1 cellular context compared by ENCODE assay signal in the genomic region with DNA sequence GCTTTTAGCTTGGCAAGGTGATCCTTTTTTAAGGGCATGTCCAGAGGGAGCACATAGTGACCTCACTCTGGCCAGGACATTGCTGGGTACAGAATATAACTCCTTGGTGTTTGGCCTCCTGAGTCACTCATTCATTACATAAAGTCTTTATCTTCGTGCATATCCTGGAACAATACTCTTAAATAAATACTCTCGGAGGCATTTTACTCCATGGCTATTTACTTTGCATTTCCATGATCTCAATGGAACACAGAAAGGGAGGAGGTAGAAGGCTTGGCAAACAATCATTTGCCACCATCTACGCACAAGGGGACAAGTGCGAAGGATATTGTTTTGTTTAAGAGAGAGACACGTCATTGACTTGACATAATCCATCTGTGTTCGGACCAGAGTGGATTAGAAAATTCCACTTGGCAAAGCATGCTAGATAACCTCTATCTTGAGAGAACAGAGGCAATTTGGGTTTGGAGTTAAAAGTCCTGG.
TF ChIP-seq lines count a peak whose summit lies in the region.

No MANE protein-coding gene starts in this region.

TF ChIP-seq in HepG2, 621 proteins besides CTCF, POLR2A, EP300 and RAD21 (continued from another document and continues in another):
- TF ChIP-seq PHB2 (IDR thresholded peaks at IDR 0.05; ENCODE audit: partially characterized antibody) (no peak), HOXA5 (CRISPR knock-in tag; IDR thresholded peaks at IDR 0.05) (no peak), ARNT2 (CRISPR knock-in tag; IDR thresholded peaks at IDR 0.05; ENCODE audit: low read depth) (no peak), DMTF1 (CRISPR knock-in tag; IDR thresholded peaks at IDR 0.05) (no peak), FOXK1 (CRISPR knock-in tag; IDR thresholded peaks at IDR 0.05; ENCODE audit: borderline replicate concordance, low read depth) (no peak), JDP2 (CRISPR knock-in tag; IDR thresholded peaks at IDR 0.05; ENCODE audit: borderline replicate concordance) (no peak), AKAP8 (CRISPR knock-in tag; IDR thresholded peaks at IDR 0.05) (no peak), ZNF570 (CRISPR knock-in tag; IDR thresholded peaks at IDR 0.05; ENCODE audit: borderline replicate concordance) (no peak), NR1H2 (CRISPR knock-in tag; IDR thresholded peaks at IDR 0.05; ENCODE audit: borderline replicate concordance, low read depth) (no peak), DDIT3 (CRISPR knock-in tag; IDR thresholded peaks at IDR 0.05) (no peak), SOX6 (IDR thresholded peaks at IDR 0.05) (no peak), SOX6 (CRISPR knock-in tag; IDR thresholded peaks at IDR 0.05) (peak; percentile 64; the same call in 1 of the 2 replicates), EED (CRISPR knock-in tag; IDR thresholded peaks at IDR 0.05) (no peak), SAP130 (CRISPR knock-in tag; IDR thresholded peaks at IDR 0.05; ENCODE audit: low read depth) (no peak), KAT7 (CRISPR knock-in tag; IDR thresholded peaks at IDR 0.05; ENCODE audit: borderline replicate concordance) (no peak), MEF2D (CRISPR knock-in tag; IDR thresholded peaks at IDR 0.05) (no peak), ZNF589 (CRISPR knock-in tag; conservative IDR thresholded peaks at IDR 0.05) (no peak), KMT2B (CRISPR knock-in tag; IDR thresholded peaks at IDR 0.05) (no peak), ZNF83 (CRISPR knock-in tag; IDR thresholded peaks at IDR 0.05; ENCODE audit: borderline replicate concordance) (no peak), RARG (CRISPR knock-in tag; IDR thresholded peaks at IDR 0.05; ENCODE audit: low read depth) (no peak), ZNF503 (CRISPR knock-in tag; IDR thresholded peaks at IDR 0.05) (no peak), THYN1 (CRISPR knock-in tag; IDR thresholded peaks at IDR 0.05; ENCODE audit: borderline replicate concordance, low read depth) (no peak), ZKSCAN5 (CRISPR knock-in tag; IDR thresholded peaks at IDR 0.05) (no peak), SNAPC2 (CRISPR knock-in tag; IDR thresholded peaks at IDR 0.05) (no peak), RERE (CRISPR knock-in tag; IDR thresholded peaks at IDR 0.05; ENCODE audit: low read depth) (no peak), TCF12 (IDR thresholded peaks at IDR 0.05) (no peak), TCF12 (CRISPR knock-in tag; IDR thresholded peaks at IDR 0.05) (no peak), ZBTB49 (CRISPR knock-in tag; IDR thresholded peaks at IDR 0.05; ENCODE audit: borderline replicate concordance) (no peak), FOXO1 (CRISPR knock-in tag; IDR thresholded peaks at IDR 0.05) (no peak), FOXJ3 (CRISPR knock-in tag; IDR thresholded peaks at IDR 0.05; ENCODE audit: borderline replicate concordance) (no peak), MLLT10 (CRISPR knock-in tag; IDR thresholded peaks at IDR 0.05) (no peak), ZNF460 (CRISPR knock-in tag; IDR thresholded peaks at IDR 0.05; ENCODE audit: borderline replicate concordance) (no peak), STAG1 (CRISPR knock-in tag; IDR thresholded peaks at IDR 0.05) (no peak), PHF20 (CRISPR knock-in tag; IDR thresholded peaks at IDR 0.05) (no peak), SRF (IDR thresholded peaks at IDR 0.05; ENCODE audit: low read depth, low read length) (no peak), ZFP37 (CRISPR knock-in tag; IDR thresholded peaks at IDR 0.05; ENCODE audit: borderline replicate concordance) (no peak), BCL3 (CRISPR knock-in tag; IDR thresholded peaks at IDR 0.05) (no peak), ZBTB38 (CRISPR knock-in tag; IDR thresholded peaks at IDR 0.05) (no peak), FOXA3 (CRISPR knock-in tag; IDR thresholded peaks at IDR 0.05) (peak; percentile 53; the same call in 1 of the 2 replicates)
- TF ChIP-seq, protein P1, sequence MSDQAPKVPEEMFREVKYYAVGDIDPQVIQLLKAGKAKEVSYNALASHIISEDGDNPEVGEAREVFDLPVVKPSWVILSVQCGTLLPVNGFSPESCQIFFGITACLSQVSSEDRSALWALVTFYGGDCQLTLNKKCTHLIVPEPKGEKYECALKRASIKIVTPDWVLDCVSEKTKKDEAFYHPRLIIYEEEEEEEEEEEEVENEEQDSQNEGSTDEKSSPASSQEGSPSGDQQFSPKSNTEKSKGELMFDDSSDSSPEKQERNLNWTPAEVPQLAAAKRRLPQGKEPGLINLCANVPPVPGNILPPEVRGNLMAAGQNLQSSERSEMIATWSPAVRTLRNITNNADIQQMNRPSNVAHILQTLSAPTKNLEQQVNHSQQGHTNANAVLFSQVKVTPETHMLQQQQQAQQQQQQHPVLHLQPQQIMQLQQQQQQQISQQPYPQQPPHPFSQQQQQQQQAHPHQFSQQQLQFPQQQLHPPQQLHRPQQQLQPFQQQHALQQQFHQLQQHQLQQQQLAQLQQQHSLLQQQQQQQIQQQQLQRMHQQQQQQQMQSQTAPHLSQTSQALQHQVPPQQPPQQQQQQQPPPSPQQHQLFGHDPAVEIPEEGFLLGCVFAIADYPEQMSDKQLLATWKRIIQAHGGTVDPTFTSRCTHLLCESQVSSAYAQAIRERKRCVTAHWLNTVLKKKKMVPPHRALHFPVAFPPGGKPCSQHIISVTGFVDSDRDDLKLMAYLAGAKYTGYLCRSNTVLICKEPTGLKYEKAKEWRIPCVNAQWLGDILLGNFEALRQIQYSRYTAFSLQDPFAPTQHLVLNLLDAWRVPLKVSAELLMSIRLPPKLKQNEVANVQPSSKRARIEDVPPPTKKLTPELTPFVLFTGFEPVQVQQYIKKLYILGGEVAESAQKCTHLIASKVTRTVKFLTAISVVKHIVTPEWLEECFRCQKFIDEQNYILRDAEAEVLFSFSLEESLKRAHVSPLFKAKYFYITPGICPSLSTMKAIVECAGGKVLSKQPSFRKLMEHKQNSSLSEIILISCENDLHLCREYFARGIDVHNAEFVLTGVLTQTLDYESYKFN (CRISPR knock-in tag; conservative IDR thresholded peaks at IDR 0.05), result 0 out of 2 replicates have a peak, but pooled peaks have one; percentile 24
- TF ChIP-seq, protein P2, sequence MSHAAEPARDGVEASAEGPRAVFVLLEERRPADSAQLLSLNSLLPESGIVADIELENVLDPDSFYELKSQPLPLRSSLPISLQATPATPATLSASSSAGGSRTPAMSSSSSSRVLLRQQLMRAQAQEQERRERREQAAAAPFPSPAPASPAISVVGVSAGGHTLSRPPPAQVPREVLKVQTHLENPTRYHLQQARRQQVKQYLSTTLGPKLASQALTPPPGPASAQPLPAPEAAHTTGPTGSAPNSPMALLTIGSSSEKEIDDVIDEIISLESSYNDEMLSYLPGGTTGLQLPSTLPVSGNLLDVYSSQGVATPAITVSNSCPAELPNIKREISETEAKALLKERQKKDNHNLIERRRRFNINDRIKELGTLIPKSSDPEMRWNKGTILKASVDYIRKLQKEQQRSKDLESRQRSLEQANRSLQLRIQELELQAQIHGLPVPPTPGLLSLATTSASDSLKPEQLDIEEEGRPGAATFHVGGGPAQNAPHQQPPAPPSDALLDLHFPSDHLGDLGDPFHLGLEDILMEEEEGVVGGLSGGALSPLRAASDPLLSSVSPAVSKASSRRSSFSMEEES (CRISPR knock-in tag; IDR thresholded peaks at IDR 0.05), result no peak
